20 cellular contexts compared by ENCODE assay signal in genomic region chr3:70972855-70973254, GRCh38.
"Had no signal": no experiment of that assay in that cellular context is flagged by ENCODE, and none has a peak within 500 bp of the region (broad histone marks: within the 10 kb centered on the region; RNA-seq: fewer than 3 reads in every experiment).

No MANE protein-coding gene starts in this region.

- H3K27me3 ChIP-seq: gastrocnemius medialis, neural progenitor cell, pancreas, tibial artery, upper lobe of left lung, uterus had no signal

- H3K4me1 ChIP-seq: gastrocnemius medialis, pancreas, uterus had no signal

- H3K4me3 ChIP-seq: coronary artery, gastrocnemius medialis, mucosa of descending colon, neural progenitor cell, pancreas, tibial artery, upper lobe of left lung, uterus had no signal

- H3K27me3 Mint-ChIP-seq: naive thymus-derived CD8-positive, alpha-beta T cell; progenitor cell of endocrine pancreas; stimulated activated naive CD8-positive, alpha-beta T cell treated with anti-CD3 and anti-CD28 coated beads, Interleukin-15, Interleukin-2, amounts not matched to agents 100 ng/mL and 50 ng/mL, for 24 hours had no signal

- H3K4me3 Mint-ChIP-seq: endodermal cell; neural progenitor cell; stimulated activated naive CD8-positive, alpha-beta T cell treated with anti-CD3 and anti-CD28 coated beads, Interleukin-15, Interleukin-2, amounts not matched to agents 100 ng/mL and 50 ng/mL, for 24 hours had no signal

- H3K27ac Mint-ChIP-seq: endodermal cell, neural progenitor cell had no signal

- ATAC-seq: gastrocnemius medialis; left lobe of liver; mucosa of descending colon; naive thymus-derived CD8-positive, alpha-beta T cell; pancreas; right cardiac atrium had no signal

- H3K9me3 ChIP-seq: gastrocnemius medialis, mucosa of descending colon, pancreas, tibial artery, upper lobe of left lung, uterus had no signal

- DNase-seq: effector CD4-positive, alpha-beta T cell; endodermal cell; gastrocnemius medialis; glutamatergic neuron; islet precursor cell; mucosa of descending colon; naive thymus-derived CD8-positive, alpha-beta T cell; nucleus accumbens; pancreas; right cardiac atrium; stimulated activated CD4-positive, alpha-beta T cell treated with anti-CD3 and anti-CD28 coated beads, Interleukin-12 subunit alpha, Interleukin-12 subunit beta, amount 100 ng/mL, for 4 hours; stimulated activated CD4-positive, alpha-beta T cell treated with anti-CD3 and anti-CD28 coated beads, Interleukin-2, amount 100 ng/mL, for 48 hours; tibial artery; uterus had no signal

- H3K36me3 ChIP-seq: uterus had no signal

- H3K27ac ChIP-seq: gastrocnemius medialis, neural progenitor cell, pancreas, tibial artery, upper lobe of left lung, uterus had no signal

- H3K9me3 Mint-ChIP-seq: endodermal cell; naive thymus-derived CD8-positive, alpha-beta T cell; neural progenitor cell; stimulated activated naive CD8-positive, alpha-beta T cell treated with anti-CD3 and anti-CD28 coated beads, Interleukin-15, Interleukin-2, amounts not matched to agents 100 ng/mL and 50 ng/mL, for 24 hours had no signal
